In the genomic region with DNA sequence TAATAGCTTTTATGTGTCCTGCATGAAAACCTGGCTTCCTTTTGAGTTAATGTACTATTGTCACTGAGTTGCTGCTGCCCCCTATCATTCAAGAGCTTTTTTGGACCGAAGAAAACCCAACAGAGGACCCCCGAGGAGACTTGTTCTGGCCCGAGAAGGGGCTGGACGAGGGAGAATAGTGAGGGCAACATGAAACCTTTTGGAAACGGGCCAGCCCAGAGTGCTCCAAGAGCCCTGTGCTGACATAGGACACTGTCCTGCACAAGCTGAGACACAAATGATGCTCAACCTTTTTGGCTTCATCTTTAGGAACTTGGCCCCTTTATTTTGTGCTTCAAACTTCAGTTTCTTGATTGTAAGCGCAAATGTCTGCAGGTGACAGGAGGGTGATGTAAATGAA, we compare ENCODE assay signal across 27 cellular contexts.
"Had no signal": no experiment of that assay in that cellular context is flagged by ENCODE, and none has a peak within 500 bp of the region (broad histone marks: within the 10 kb centered on the region; RNA-seq: fewer than 3 reads in every experiment).

No MANE protein-coding gene starts in this region.

- H3K4me3 ChIP-seq: body of pancreas, colonic mucosa, dorsolateral prefrontal cortex, gastrocnemius medialis, hepatocyte, right lobe of liver, stomach, thyroid gland, upper lobe of left lung had no signal

- DNase-seq: activated CD4-positive, alpha-beta T cell treated with anti-CD3 and anti-CD28 coated beads for 4 hours; activated CD4-positive, alpha-beta T cell treated with anti-CD3 and anti-CD28 coated beads, Interleukin-2, amount 50 U/mL, for 4 hours; activated effector memory CD4-positive, alpha-beta T cell treated with Interleukin-2 at 50 U/mL for 16 hours; activated naive CD4-positive, alpha-beta T cell treated with Interleukin-2 at 50 U/mL for 16 hours; aorta; body of pancreas; cerebellar nuclear complex; colonic mucosa; dorsolateral prefrontal cortex; effector memory CD4-positive, alpha-beta T cell; erythroblast; gastrocnemius medialis; kidney; left colon; midbrain; small intestine; stimulated activated CD4-positive, alpha-beta T cell treated with anti-CD3 and anti-CD28 coated beads, Interleukin-4, amount 100 ng/mL, for 4 hours; stimulated activated naive B cell treated with anti-CD40 and anti-IgM and Interleukin-4, amounts not matched to agents 10 μg/mL and 1 μg/mL and 100 μg/mL, for 72 hours; stomach; thyroid gland; upper lobe of left lung had no signal

- H2AFZ ChIP-seq: hepatocyte had no signal

- H3K27me3 ChIP-seq: body of pancreas, colonic mucosa, dorsolateral prefrontal cortex, gastrocnemius medialis, hepatocyte, right lobe of liver, stomach, thyroid gland, upper lobe of left lung had no signal

- H3K27ac Mint-ChIP-seq: activated naive CD8-positive, alpha-beta T cell; progenitor cell of endocrine pancreas; stimulated activated naive B cell treated with anti-CD40 and anti-IgM and Interleukin-4, amounts not matched to agents 10 μg/mL and 1 μg/mL and 100 μg/mL, for 72 hours had no signal

- H3K27ac ChIP-seq: body of pancreas, colonic mucosa, dorsolateral prefrontal cortex, gastrocnemius medialis, hepatocyte, right lobe of liver, stomach, thyroid gland, upper lobe of left lung, VCaP had no signal

- H3K9me3 Mint-ChIP-seq: naive thymus-derived CD8-positive, alpha-beta T cell; stimulated activated naive B cell treated with anti-CD40 and anti-IgM and Interleukin-4, amounts not matched to agents 10 μg/mL and 1 μg/mL and 100 μg/mL, for 72 hours had no signal

- H3K36me3 ChIP-seq: colonic mucosa, stomach, thyroid gland, upper lobe of left lung had no signal

- H3K4me2 ChIP-seq: hepatocyte had no signal

- H3K36me3 Mint-ChIP-seq: activated naive CD8-positive, alpha-beta T cell; naive thymus-derived CD8-positive, alpha-beta T cell had no signal

- H3K9me3 ChIP-seq: body of pancreas, colonic mucosa, gastrocnemius medialis, right lobe of liver, stomach, thyroid gland, upper lobe of left lung had no signal

- H3K4me3 Mint-ChIP-seq: activated naive CD8-positive, alpha-beta T cell; naive thymus-derived CD8-positive, alpha-beta T cell; stimulated activated naive B cell treated with anti-CD40 and anti-IgM and Interleukin-4, amounts not matched to agents 10 μg/mL and 1 μg/mL and 100 μg/mL, for 72 hours had no signal
